ENCODE assay signal across 17 cellular contexts in the genomic region with DNA sequence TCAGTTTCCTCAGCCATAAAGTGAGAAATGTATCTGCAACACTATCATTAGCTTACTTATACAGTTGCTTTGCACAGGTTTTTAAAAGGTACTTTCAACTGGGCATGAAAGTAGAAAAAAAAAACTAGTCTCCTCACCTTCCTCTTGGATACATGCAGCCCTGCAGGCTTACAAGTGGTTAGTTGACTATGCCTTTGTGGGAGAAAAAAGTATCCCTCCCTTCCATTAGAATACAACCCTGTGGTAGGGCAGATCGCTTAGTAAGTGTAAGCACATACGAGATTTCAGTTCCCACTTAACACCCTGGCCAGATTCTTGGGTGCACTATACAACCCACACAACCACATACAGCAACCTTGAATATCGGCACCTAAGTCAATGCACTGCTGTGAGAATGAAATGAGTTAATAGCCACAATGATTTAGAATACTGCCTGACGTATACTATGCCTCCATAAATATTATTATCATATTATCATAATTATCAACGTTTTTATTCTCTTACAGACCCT. TPM values are rescaled to one million over a fixed set of nuclear protein-coding genes. Genes with fewer than 3 reads are reported as not detected.
DNase-seq lines count a peak whose midpoint lies in the region; ATAC-seq and TF ChIP-seq lines count a peak whose summit lies in the region.
"Had no signal": no experiment of that assay in that cellular context is flagged by ENCODE, and none has a peak within 500 bp of the region (broad histone marks: within the 10 kb centered on the region; RNA-seq: fewer than 3 reads in every experiment).

No MANE protein-coding gene starts in this region.

- H3K27ac ChIP-seq in GM23338 (ENCODE audit: low read depth), result no peak overlapping the region
- H3K27ac ChIP-seq: BLaER1 treated with 17β-estradiol and CSF1 and Interleukin-3, amounts not matched to agents 10 nM and 100 nM had no signal

- CTCF ChIA-PET in WTC11 (lab: Charles Lee), result interaction anchor here (1.8 kb wide), 1 partner anchor 369 kb away, joined by 4 read pairs; no protein-coding TSS in a partner anchor

- H3K4me2 ChIP-seq in GM23338, result no peak overlapping the region
- H3K4me2 ChIP-seq: BLaER1 treated with 17β-estradiol and CSF1 and Interleukin-3, amounts not matched to agents 10 nM and 100 nM had no signal

- H3K4me1 Mint-ChIP-seq in GM23338, result peaks cover 10% of the 10 kb centered on the region; the same call in 2 of the 3 replicates
- H3K4me1 Mint-ChIP-seq in WTC11, result peaks cover 12% of the 10 kb centered on the region
- H3K4me1 Mint-ChIP-seq in stimulated activated effector memory CD8-positive, alpha-beta T cell treated with anti-CD3 and anti-CD28 coated beads, Interleukin-12 subunit alpha, Interleukin-12 subunit beta, amount 100 ng/mL, for 72 hours, result no peaks in the 10 kb centered on the region
- H3K4me1 Mint-ChIP-seq: B cell had no signal

- H3F3A ChIP-seq in GM23338 (replicated peaks; ENCODE audit: low read depth), result no peaks in the 10 kb centered on the region

- DNase-seq in GM23338 (ENCODE audit: low spot score) (peak; percentile 13), WTC11 (ENCODE audit: low spot score) (no peak), iPS-NIHi11 (ENCODE audit: low spot score) (peak; percentile 7), left ventricle myocardium superior (no peak), HK-2 (ENCODE audit: unreplicated experiment) (no peak)
- DNase-seq in stimulated activated effector memory CD8-positive, alpha-beta T cell treated with anti-CD3 and anti-CD28 coated beads, Interleukin-12 subunit alpha, Interleukin-12 subunit beta, amount 100 ng/mL, for 72 hours (ENCODE audit: low spot score in 2 of 2), result no peak
- DNase-seq: Calu3; CD8-positive, alpha-beta T cell; DMS79 treated with DMSO at 0.1 percent for 48 hours; GF-D8; GOT3; H7; HFFc6 had no signal

- H3K9me2 ChIP-seq in GM23338 (ENCODE audit: insufficient read depth), result no peaks in the 10 kb centered on the region

- no peaks in the 10 kb centered on the region for H4K20me1 ChIP-seq in GM23338 (replicated peaks; ENCODE audit: insufficient read depth)
- H4K20me1 ChIP-seq: BLaER1 treated with 17β-estradiol and CSF1 and Interleukin-3, amounts not matched to agents 10 nM and 100 nM had no signal

- peak overlapping the region; percentile 47; the same call in 1 of the 2 replicates for H3K27ac Mint-ChIP-seq in GM23338
- peak overlapping the region; percentile 60; the same call in 1 of the 2 replicates for H3K27ac Mint-ChIP-seq in WTC11
- no peak overlapping the region for H3K27ac Mint-ChIP-seq in stimulated activated effector memory CD8-positive, alpha-beta T cell treated with anti-CD3 and anti-CD28 coated beads, Interleukin-12 subunit alpha, Interleukin-12 subunit beta, amount 100 ng/mL, for 72 hours
- H3K27ac Mint-ChIP-seq: B cell; CD8-positive, alpha-beta T cell; HFFc6 had no signal

- H3K36me3 Mint-ChIP-seq in GM23338 (ENCODE audit: low read depth), result peaks cover 26% of the 10 kb centered on the region
- H3K36me3 Mint-ChIP-seq in WTC11, result peaks cover 22% of the 10 kb centered on the region
- peaks cover 19% of the 10 kb centered on the region for H3K36me3 Mint-ChIP-seq in stimulated activated effector memory CD8-positive, alpha-beta T cell treated with anti-CD3 and anti-CD28 coated beads, Interleukin-12 subunit alpha, Interleukin-12 subunit beta, amount 100 ng/mL, for 72 hours

- POLR2A ChIA-PET in WTC11 (lab: Charles Lee), result no interaction called here

- no peak for TF ChIP-seq CTCF in GM23338 (conservative IDR thresholded peaks at IDR 0.05; ENCODE audit: low read depth in 2 of 2)
- TF ChIP-seq CTCF in WTC11 (IDR thresholded peaks at IDR 0.05), result no peak

- peak; percentile 73 for ATAC-seq in GM23338
- ATAC-seq in WTC11, result peak; percentile 75
- peak; percentile 59 for ATAC-seq in stimulated activated effector memory CD8-positive, alpha-beta T cell treated with anti-CD3 and anti-CD28 coated beads, Interleukin-12 subunit alpha, Interleukin-12 subunit beta, amount 100 ng/mL, for 72 hours
- no peak for ATAC-seq in left ventricle myocardium superior
- ATAC-seq: CD8-positive, alpha-beta T cell; HCT116; HepG2 had no signal

- H3K36me3 ChIP-seq in GM23338 (ENCODE audit: insufficient read depth), result peaks cover 11% of the 10 kb centered on the region

- H3K4me3 Mint-ChIP-seq in GM23338 (no peak overlapping the region), WTC11 (no peak overlapping the region)
- H3K4me3 Mint-ChIP-seq in stimulated activated effector memory CD8-positive, alpha-beta T cell treated with anti-CD3 and anti-CD28 coated beads, Interleukin-12 subunit alpha, Interleukin-12 subunit beta, amount 100 ng/mL, for 72 hours, result no peak overlapping the region
- H3K4me3 Mint-ChIP-seq: B cell; CD8-positive, alpha-beta T cell; HFFc6 had no signal

- no peak overlapping the region for H3K4me3 ChIP-seq in GM23338
- H3K4me3 ChIP-seq: BLaER1 treated with 17β-estradiol and CSF1 and Interleukin-3, amounts not matched to agents 10 nM and 100 nM had no signal

- H3K27me3 ChIP-seq in GM23338 (ENCODE audit: insufficient read depth), result no peaks in the 10 kb centered on the region
- H3K27me3 ChIP-seq: BLaER1 treated with 17β-estradiol and CSF1 and Interleukin-3, amounts not matched to agents 10 nM and 100 nM had no signal

- no peak overlapping the region for H2AFZ ChIP-seq in GM23338

- H3K9me3 Mint-ChIP-seq in GM23338, result peaks cover 10% of the 10 kb centered on the region; the same call in 1 of the 3 replicates
- peaks cover 17% of the 10 kb centered on the region for H3K9me3 Mint-ChIP-seq in WTC11
- no peaks in the 10 kb centered on the region for H3K9me3 Mint-ChIP-seq in stimulated activated effector memory CD8-positive, alpha-beta T cell treated with anti-CD3 and anti-CD28 coated beads, Interleukin-12 subunit alpha, Interleukin-12 subunit beta, amount 100 ng/mL, for 72 hours
- H3K9me3 Mint-ChIP-seq: HFFc6 had no signal

- no peaks in the 10 kb centered on the region for H3K27me3 Mint-ChIP-seq in GM23338 (ENCODE audit: insufficient read depth, low read depth, poor library complexity)
- no peaks in the 10 kb centered on the region for H3K27me3 Mint-ChIP-seq in WTC11 (ENCODE audit: low read depth)
- H3K27me3 Mint-ChIP-seq: B cell had no signal

- intact Hi-C loops in left ventricle myocardium superior (cut with micrococcal nuclease), result no loop called here

- H3K79me2 ChIP-seq in GM23338 (replicated peaks; ENCODE audit: insufficient read depth), result no peaks in the 10 kb centered on the region

- peaks cover 4% of the 10 kb centered on the region; the same call in 1 of the 2 replicates for H3K4me1 ChIP-seq in GM23338 (ENCODE audit: insufficient read depth)
- H3K4me1 ChIP-seq: BLaER1 treated with 17β-estradiol and CSF1 and Interleukin-3, amounts not matched to agents 10 nM and 100 nM had no signal

TF ChIP-seq in GM23338, 12 proteins besides CTCF, POLR2A, EP300 and RAD21 (continues in another document):
- TF ChIP-seq CREB1 (CRISPR knock-in tag; IDR thresholded peaks at IDR 0.05; ENCODE audit: low read depth) (no peak), POLR2AphosphoS5 (IDR thresholded peaks at IDR 0.05; ENCODE audit: low read depth) (no peak), JUNB (IDR thresholded peaks at IDR 0.05; ENCODE audit: unreplicated experiment) (no peak), EZH2 (IDR thresholded peaks at IDR 0.05; ENCODE audit: low read depth, unreplicated experiment) (no peak), STAT1 (IDR thresholded peaks at IDR 0.05; ENCODE audit: unreplicated experiment) (no peak), ZNF114 (CRISPR knock-in tag; IDR thresholded peaks at IDR 0.05) (no peak), NANOG (IDR thresholded peaks at IDR 0.05; ENCODE audit: borderline replicate concordance) (no peak)

TF ChIP-seq in WTC11, 78 proteins besides CTCF, POLR2A, EP300 and RAD21:
- TF ChIP-seq, protein P1, sequence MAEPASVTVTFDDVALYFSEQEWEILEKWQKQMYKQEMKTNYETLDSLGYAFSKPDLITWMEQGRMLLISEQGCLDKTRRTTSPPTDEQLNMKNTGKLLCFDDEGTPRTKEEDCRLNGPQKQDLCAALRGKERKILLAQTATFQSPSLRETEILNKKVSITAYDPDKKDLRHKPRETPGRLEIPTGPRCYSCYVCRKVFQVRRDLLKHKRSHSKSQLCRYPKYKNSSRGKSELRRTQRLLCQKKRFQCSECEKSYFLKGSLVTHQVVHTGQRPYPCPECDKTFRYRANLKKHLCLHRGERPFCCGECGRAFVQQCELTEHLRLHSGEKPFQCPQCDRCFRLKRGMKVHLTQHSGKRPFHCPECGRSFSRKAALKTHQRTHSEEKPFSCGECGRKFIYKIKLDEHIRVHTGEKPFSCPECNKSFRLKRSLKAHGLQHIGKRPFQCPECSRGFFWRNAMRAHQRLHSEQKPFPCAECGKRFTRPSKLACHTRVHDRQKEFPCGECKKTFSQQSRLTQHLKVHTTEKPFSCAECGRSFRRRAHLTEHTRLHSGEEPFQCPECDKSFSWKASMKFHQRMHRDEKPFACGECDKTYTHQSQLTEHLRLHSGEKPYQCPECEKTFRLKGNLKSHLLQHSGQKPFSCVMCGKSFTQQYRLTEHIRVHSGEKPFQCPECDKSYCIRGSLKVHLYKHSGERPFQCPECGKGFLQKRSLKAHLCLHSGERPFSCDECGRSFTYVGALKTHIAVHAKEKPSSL (CRISPR knock-in tag; conservative IDR thresholded peaks at IDR 0.05), result no peak
- TF ChIP-seq ZNF263 (CRISPR knock-in tag; IDR thresholded peaks at IDR 0.05; ENCODE audit: low read depth) (no peak), CREB1 (CRISPR knock-in tag; IDR thresholded peaks at IDR 0.05) (no peak), FOXJ3 (CRISPR knock-in tag; IDR thresholded peaks at IDR 0.05; ENCODE audit: borderline replicate concordance) (no peak), ZNF671 (CRISPR knock-in tag; IDR thresholded peaks at IDR 0.05) (no peak), ZMAT4 (CRISPR knock-in tag; IDR thresholded peaks at IDR 0.05) (no peak), NR2C2 (CRISPR knock-in tag; IDR thresholded peaks at IDR 0.05) (no peak), ELF4 (CRISPR knock-in tag; IDR thresholded peaks at IDR 0.05; ENCODE audit: low read depth) (no peak), RORB (CRISPR knock-in tag; IDR thresholded peaks at IDR 0.05) (no peak), ZNF232 (CRISPR knock-in tag; IDR thresholded peaks at IDR 0.05) (no peak), NFYB (CRISPR knock-in tag; conservative IDR thresholded peaks at IDR 0.05; ENCODE audit: low read depth) (no peak)

RNA-seq across cellular contexts. Expression of gene PIGK, which starts 54.7 kb away (rescaled TPM):
- 20.8 and 26.4 TPM in 2 replicates for total RNA-seq in GM23338 (2014; rRNA removed; shearing (Covaris generic))
- polyA plus RNA-seq in GM23338 (2016; fragmentation: Nextera tagmentation; extraction: Ambion mirVana), result 12.7 and 16.4 TPM in 2 replicates
- total RNA-seq in WTC11 (2021), result 20.5 to 22.9 TPM (median 21.7 TPM) in 3 replicates
- total RNA-seq in left ventricle myocardium superior, result 28.3 TPM

Comparison
In these comparisons a context has a peak if more than half of its experiments do, and no peak if none do; other contexts are left out.
1. DNase-seq: peak in GM23338 (single experiment) and iPS-NIHi11 (single experiment); none in WTC11 (single experiment), stimulated activated effector memory CD8-positive, alpha-beta T cell treated with anti-CD3 and anti-CD28 coated beads, Interleukin-12 subunit alpha, Interleukin-12 subunit beta, amount 100 ng/mL, for 72 hours (0 of 2), left ventricle myocardium superior (single experiment) and HK-2 (single experiment).